ENCODE assay signal across 8 cellular contexts in the genomic region with DNA sequence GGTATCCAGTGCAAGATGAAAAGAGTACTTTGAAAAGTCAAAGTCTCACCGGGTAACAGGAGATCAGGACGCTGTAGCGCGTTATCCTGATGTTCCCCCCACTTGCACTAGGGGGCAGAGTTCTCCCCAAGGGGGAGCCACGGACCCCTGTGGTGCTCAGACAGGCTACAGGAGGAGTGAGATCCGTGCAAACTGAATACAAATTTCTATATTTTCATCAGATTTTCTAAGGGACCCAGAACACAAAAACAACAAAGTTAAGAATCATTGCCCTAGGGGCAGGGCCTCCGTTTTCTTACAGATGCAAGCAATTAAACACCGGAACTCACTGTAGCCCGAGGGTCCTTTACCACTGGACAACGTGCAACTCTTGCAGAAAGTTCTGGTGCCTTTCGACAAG. TPM values are rescaled to one million over a fixed set of nuclear protein-coding genes. Genes with fewer than 3 reads are reported as not detected.
A peak's percentile ranks its signal among the peaks of the same experiment; 100 is the strongest.
DNase-seq lines count a peak whose midpoint lies in the region; ATAC-seq and TF ChIP-seq lines count a peak whose summit lies in the region.

No MANE protein-coding gene starts in this region.

- H3K4me1 ChIP-seq in iPS-18a (ENCODE audit: control insufficient read depth, low read depth, low read length): peaks cover 24% of the 10 kb centered on the region

- H3K27me3 ChIP-seq in BJ (ENCODE audit: control insufficient read depth, insufficient read depth, low read length): no peaks in the 10 kb centered on the region
- peaks cover 52% of the 10 kb centered on the region for H3K27me3 ChIP-seq in iPS-18a (ENCODE audit: control insufficient read depth, insufficient read depth, low read length)

- H3K9me3 ChIP-seq in iPS-18a (ENCODE audit: control insufficient read depth, low read depth, low read length): no peaks in the 10 kb centered on the region

- DNase-seq in BJ (ENCODE audit: low read depth) (no peak), NCI-H510A treated with DMSO at 0.1 percent for 48 hours (lab: John Stamatoyannopoulos, UW) (peak; percentile 81), amniotic epithelial cell (ENCODE audit: low read depth) (peak; percentile 65), T-helper 9 cell (no peak)
- DNase-seq in stimulated activated CD4-positive, alpha-beta T cell treated with anti-CD3 and anti-CD28 coated beads, Interleukin-12 subunit alpha, Interleukin-12 subunit beta, amount 100 ng/mL, for 48 hours (ENCODE audit: low read depth in 2 of 3, low spot score in 1 of 3): peak; percentile 15 to 41 (median 25)

- CTCF ChIA-PET in BJ (lab: Yijun Ruan, JAX): interaction anchor here (0.7 to 5.5 kb wide), 20 partner anchors 15 to 255 kb away, joined by 3 to 93 read pairs (median 4); no protein-coding TSS in a partner anchor

- H3K36me3 ChIP-seq in BJ (ENCODE audit: control insufficient read depth, insufficient read depth, low read length) (peaks cover 1% of the 10 kb centered on the region; the same call in 1 of the 2 replicates), iPS-18a (ENCODE audit: control insufficient read depth, low read depth, low read length) (no peaks in the 10 kb centered on the region)

- H3K9ac ChIP-seq in iPS-18a (ENCODE audit: low read length): no peak overlapping the region

- POLR2A ChIA-PET in BJ (lab: Charles Lee): interaction anchor here (0.9 kb wide), 1 partner anchor 198 kb away, joined by 4 read pairs; no protein-coding TSS in a partner anchor

- ATAC-seq in GM18508 (IDR thresholded peaks at IDR 0.05; ENCODE audit: insufficient read depth, unreplicated experiment): peak; percentile 62
- peak; percentile 54 for ATAC-seq in HG02981 (IDR thresholded peaks at IDR 0.05; ENCODE audit: unreplicated experiment)

- TF ChIP-seq CTCF in BJ (IDR thresholded peaks at IDR 0.05; ENCODE audit: insufficient read depth, low read depth, low read length): peak; percentile 97

- H3K4me3 ChIP-seq in BJ (ENCODE audit: low read depth, low read length) (peak overlapping the region; percentile 97), iPS-18a (ENCODE audit: low read length) (peak overlapping the region; percentile 91)

- no peak overlapping the region for H3K27ac ChIP-seq in iPS-18a (ENCODE audit: low read length)

RNA-seq across cellular contexts. Expression of a gene that starts 2.0 kb away (rescaled TPM):
- 17.1 TPM in 2 replicates for polyA plus RNA-seq in BJ (2011; rRNA removed)
- 51.7 and 61.1 TPM in 2 replicates for polyA minus RNA-seq in BJ (2011; rRNA and poly(A)+ RNA removed)

Comparison
In these comparisons a context has a peak if more than half of its experiments do, and no peak if none do; other contexts are left out.
1. DNase-seq: peak in NCI-H510A treated with DMSO at 0.1 percent for 48 hours (single experiment), amniotic epithelial cell (single experiment) and stimulated activated CD4-positive, alpha-beta T cell treated with anti-CD3 and anti-CD28 coated beads, Interleukin-12 subunit alpha, Interleukin-12 subunit beta, amount 100 ng/mL, for 48 hours (3 of 3); none in BJ (single experiment) and T-helper 9 cell (single experiment).